9 cellular contexts compared by ENCODE assay signal in genomic region chr2:98607104-98607503, GRCh38. TPM values are rescaled to one million over a fixed set of nuclear protein-coding genes. Genes with fewer than 3 reads are reported as not detected.
DNase-seq lines count a peak whose midpoint lies in the region; ATAC-seq, FAIRE-seq and TF ChIP-seq lines count a peak whose summit lies in the region.
"Had no signal": no experiment of that assay in that cellular context is flagged by ENCODE, and none has a peak within 500 bp of the region (broad histone marks: within the 10 kb centered on the region; RNA-seq: fewer than 3 reads in every experiment).

No MANE protein-coding gene starts in this region.

- no peak for TF ChIP-seq POLR2A in vagina (IDR thresholded peaks at IDR 0.05)

- H2AFZ ChIP-seq in astrocyte (ENCODE audit: low read depth, low read length): no peak overlapping the region

- H3K4me1 ChIP-seq in astrocyte (ENCODE audit: insufficient read depth, low read length) (peaks cover 24% of the 10 kb centered on the region), mesodermal cell (ENCODE audit: control insufficient read depth, insufficient read depth, low read length, poor library complexity, severe bottlenecking) (peaks cover 8% of the 10 kb centered on the region), vagina (peaks cover 67% of the 10 kb centered on the region)

- peaks cover 66% of the 10 kb centered on the region for H3K4me1 Mint-ChIP-seq in stimulated activated naive CD8-positive, alpha-beta T cell treated with anti-CD3 and anti-CD28 coated beads, Interleukin-15, Interleukin-2, amounts not matched to agents 100 ng/mL and 50 ng/mL, for 24 hours (ENCODE audit: low read depth)
- peaks cover 29% of the 10 kb centered on the region for H3K4me1 Mint-ChIP-seq in astrocyte (ENCODE audit: low read depth, unreplicated experiment)

- H3K4me3 ChIP-seq in astrocyte (ENCODE audit: insufficient read depth, low read depth, low read length): peak overlapping the region; percentile 92
- peak overlapping the region; percentile 94 for H3K4me3 ChIP-seq in mesodermal cell (ENCODE audit: extremely low read depth, insufficient read depth, low read length, poor library complexity, severe bottlenecking)
- H3K4me3 ChIP-seq in vagina: peak overlapping the region; percentile 64 to 78

- peaks cover 21% of the 10 kb centered on the region for H4K20me1 ChIP-seq in astrocyte (ENCODE audit: insufficient read depth, low read length)

- H3K27ac Mint-ChIP-seq in stimulated activated naive CD8-positive, alpha-beta T cell treated with anti-CD3 and anti-CD28 coated beads, Interleukin-15, Interleukin-2, amounts not matched to agents 100 ng/mL and 50 ng/mL, for 24 hours: peak overlapping the region; percentile 98
- H3K27ac Mint-ChIP-seq in astrocyte (ENCODE audit: unreplicated experiment): peak overlapping the region; percentile 1

- peaks cover 10% of the 10 kb centered on the region for H3K36me3 ChIP-seq in astrocyte (ENCODE audit: insufficient read depth, low read length)
- H3K36me3 ChIP-seq in mesodermal cell (ENCODE audit: control insufficient read depth, insufficient read depth, low read length): peaks cover 37% of the 10 kb centered on the region
- H3K36me3 ChIP-seq in vagina: peaks cover 0 to 27% of the 10 kb centered on the region in 2 donors

- H3K27me3 ChIP-seq in astrocyte (ENCODE audit: insufficient read depth, low read length) (no peaks in the 10 kb centered on the region), vagina (no peaks in the 10 kb centered on the region)

- intact Hi-C loops in vagina (cut with DNase I): loop anchor here (10.0 kb wide), 1 partner anchor 192 kb away; no protein-coding TSS in a partner anchor

- no peak overlapping the region for H3K27ac ChIP-seq in astrocyte (ENCODE audit: low read depth, low read length)
- no peak overlapping the region for H3K27ac ChIP-seq in mesodermal cell (ENCODE audit: low read depth, low read length, severe bottlenecking)
- H3K27ac ChIP-seq in vagina: peak overlapping the region; percentile 89

- WGBS in mesodermal cell (ENCODE audit: insufficient coverage in 2 of 2), 2 experiments: 79 to 85% methylated on average over 4 of the region's 6 CpGs

- H3K9ac ChIP-seq in astrocyte (ENCODE audit: low read length): peak overlapping the region; percentile 96

- no peaks in the 10 kb centered on the region for H3K27me3 Mint-ChIP-seq in stimulated activated naive CD8-positive, alpha-beta T cell treated with anti-CD3 and anti-CD28 coated beads, Interleukin-15, Interleukin-2, amounts not matched to agents 100 ng/mL and 50 ng/mL, for 24 hours
- H3K27me3 Mint-ChIP-seq in astrocyte (ENCODE audit: low read depth, unreplicated experiment): no peaks in the 10 kb centered on the region

- no peaks in the 10 kb centered on the region for H3K9me3 ChIP-seq in astrocyte (ENCODE audit: insufficient read depth, low read depth, low read length)
- no peaks in the 10 kb centered on the region for H3K9me3 ChIP-seq in mesodermal cell (ENCODE audit: control insufficient read depth, low read length)
- H3K9me3 ChIP-seq in vagina: no peaks in the 10 kb centered on the region

- no peaks in the 10 kb centered on the region for H3K9me3 Mint-ChIP-seq in stimulated activated naive CD8-positive, alpha-beta T cell treated with anti-CD3 and anti-CD28 coated beads, Interleukin-15, Interleukin-2, amounts not matched to agents 100 ng/mL and 50 ng/mL, for 24 hours
- H3K9me3 Mint-ChIP-seq in astrocyte (ENCODE audit: unreplicated experiment): no peaks in the 10 kb centered on the region

- no peak for ATAC-seq in stimulated activated naive CD8-positive, alpha-beta T cell treated with anti-CD3 and anti-CD28 coated beads, Interleukin-15, Interleukin-2, amounts not matched to agents 100 U/mL and 50 U/mL, for 24 hours

- no peak for TF ChIP-seq CTCF in astrocyte (IDR thresholded peaks at IDR 0.05; ENCODE audit: insufficient read depth, low read depth, low read length)
- no peak for TF ChIP-seq CTCF in vagina (IDR thresholded peaks at IDR 0.05)

- H3K36me3 Mint-ChIP-seq in stimulated activated naive CD8-positive, alpha-beta T cell treated with anti-CD3 and anti-CD28 coated beads, Interleukin-15, Interleukin-2, amounts not matched to agents 100 ng/mL and 50 ng/mL, for 24 hours (ENCODE audit: low read depth): peaks cover 24% of the 10 kb centered on the region
- H3K36me3 Mint-ChIP-seq in astrocyte (ENCODE audit: low read depth, unreplicated experiment): peaks cover 4% of the 10 kb centered on the region

- no peak for FAIRE-seq in astrocyte (lab: Jason Lieb, UNC)

- H3K4me3 Mint-ChIP-seq in stimulated activated naive CD8-positive, alpha-beta T cell treated with anti-CD3 and anti-CD28 coated beads, Interleukin-15, Interleukin-2, amounts not matched to agents 100 ng/mL and 50 ng/mL, for 24 hours: peak overlapping the region; percentile 99
- peak overlapping the region; percentile 90 for H3K4me3 Mint-ChIP-seq in astrocyte (ENCODE audit: unreplicated experiment)

- DNase-seq in stimulated activated naive CD8-positive, alpha-beta T cell treated with anti-CD3 and anti-CD28 coated beads, Interleukin-15, Interleukin-2, amounts not matched to agents 100 U/mL and 50 U/mL, for 24 hours: no peak
- no peak for DNase-seq in astrocyte (ENCODE audit: low read depth)
- DNase-seq in vagina (ENCODE audit: extremely low spot score in 2 of 2): no peak
- DNase-seq in SK-N-DZ (ENCODE audit: low spot score): no peak
- DNase-seq in hippocampal formation (lab: John Stamatoyannopoulos, UW): no peak
- DNase-seq in DMS79 (lab: John Stamatoyannopoulos, UW): no peak
- DNase-seq: amygdala had no signal

- peak overlapping the region; percentile 89 for H3K4me2 ChIP-seq in astrocyte (ENCODE audit: low read length)

- H3K79me2 ChIP-seq in astrocyte (ENCODE audit: insufficient read depth, low read length): peaks cover 70% of the 10 kb centered on the region

RNA-seq across cellular contexts. Expression of gene COA5, which starts 1.2 kb away (rescaled TPM):
- 19.5 and 19.8 TPM in 2 replicates for total RNA-seq in astrocyte
- 27.4 TPM for polyA plus RNA-seq in mesodermal cell (2013, experiment 1 of 2)
- 38.0 TPM for polyA plus RNA-seq in mesodermal cell (2013, experiment 2 of 2)
- 24.1 TPM for total RNA-seq in vagina
- 89.9 and 107 TPM in 2 replicates for polyA plus RNA-seq in SK-N-DZ (2014; cell fraction: cytosol; rRNA removed)
- 156 and 185 TPM in 2 replicates for polyA plus RNA-seq in SK-N-DZ (2014; cell fraction: nucleus; rRNA removed)

RNA-seq across cellular contexts. Expression of gene UNC50, which starts 1.3 kb away (rescaled TPM):
- 26.8 and 31.3 TPM in 2 replicates for total RNA-seq in astrocyte
- polyA plus RNA-seq in mesodermal cell (2013, experiment 1 of 2): 49.9 TPM
- 59.0 TPM for polyA plus RNA-seq in mesodermal cell (2013, experiment 2 of 2)
- total RNA-seq in vagina: 25.8 TPM
- 60.9 and 61.8 TPM in 2 replicates for polyA plus RNA-seq in SK-N-DZ (2014; cell fraction: cytosol; rRNA removed)
- polyA plus RNA-seq in SK-N-DZ (2014; cell fraction: nucleus; rRNA removed): 40.1 and 61.7 TPM in 2 replicates
